Comparison of ENCODE assay signal across 30 cellular contexts in the genomic region with DNA sequence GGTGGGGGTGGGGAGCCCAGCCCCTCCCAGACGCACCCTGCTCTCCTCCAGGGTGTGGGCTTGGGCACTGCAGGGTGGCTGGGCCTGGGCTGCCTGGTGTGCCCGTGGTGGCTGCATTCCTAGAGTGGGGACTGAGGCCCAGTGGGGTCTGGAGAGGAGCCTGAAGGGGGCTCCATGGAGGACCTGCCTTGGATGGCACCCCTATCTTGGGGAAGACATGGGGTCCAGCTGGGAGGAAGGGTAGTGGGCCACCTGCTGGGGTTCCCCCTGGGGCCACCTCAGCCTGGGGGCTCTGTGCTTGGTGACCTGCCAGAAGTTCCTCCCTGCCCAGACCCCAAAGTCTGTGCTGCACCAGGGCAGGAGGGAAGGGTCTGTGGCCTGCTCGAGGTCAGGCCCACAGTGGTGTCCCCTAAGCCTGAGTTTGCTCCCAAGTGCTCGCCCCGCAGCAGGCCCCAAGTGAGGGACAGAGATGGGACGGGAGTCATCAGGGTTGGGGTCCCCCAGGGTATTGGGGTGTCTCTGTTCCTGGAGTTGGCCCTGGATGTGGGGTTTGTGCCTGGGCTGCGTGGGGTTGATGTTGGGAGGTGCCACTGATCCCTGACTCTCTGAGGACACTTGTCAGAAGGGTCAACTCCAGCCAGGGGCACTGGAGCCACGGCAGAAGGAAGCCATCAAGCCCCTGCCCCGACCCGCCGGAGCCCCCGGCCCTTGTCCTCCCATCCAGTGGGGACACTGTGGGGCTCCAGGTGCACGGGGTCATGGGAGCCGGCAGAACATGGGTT.
"Had no signal": no experiment of that assay in that cellular context is flagged by ENCODE, and none has a peak within 500 bp of the region (broad histone marks: within the 10 kb centered on the region; RNA-seq: fewer than 3 reads in every experiment).

No MANE protein-coding gene starts in this region.

- H3K9me3 Mint-ChIP-seq: activated CD4-positive, alpha-beta memory T cell treated with anti-CD3 and anti-CD28 coated beads for 36 hours; activated CD4-positive, alpha-beta T cell treated with anti-CD3 and anti-CD28 coated beads, Interleukin-2, amount 10 ng/mL, durations not matched to agents 24 days and 14 days; activated naive CD4-positive, alpha-beta T cell treated with anti-CD3 and anti-CD28 coated beads, Interleukin-2, amount 10 ng/mL, durations not matched to agents 7 days and 5 days; activated naive CD8-positive, alpha-beta T cell treated with anti-CD3 and anti-CD28 coated beads, Interleukin-2, amount 10 ng/mL, durations not matched to agents 7 days and 5 days; activated T-helper 1 cell treated with anti-CD3 and anti-CD28 coated beads, Interleukin-12 subunit alpha, Interleukin-12 subunit beta, Interleukin-2, Interleukin-4 antibody, amounts not matched to agents 30 ng/mL and 10 ng/mL and 1 ng/mL, durations not matched to agents 14 hours and 24 hours and 36 hours; effector memory CD8-positive, alpha-beta T cell had no signal

- H3K36me3 ChIP-seq: ascending aorta, cardiac muscle cell, gastroesophageal sphincter, sigmoid colon, transverse colon had no signal

- H3K4me3 ChIP-seq: ascending aorta, cardiac muscle cell, gastroesophageal sphincter, sigmoid colon, testis, transverse colon had no signal

- H3K27ac Mint-ChIP-seq: activated CD4-positive, alpha-beta memory T cell treated with anti-CD3 and anti-CD28 coated beads for 36 hours; activated CD4-positive, alpha-beta T cell treated with anti-CD3 and anti-CD28 coated beads, Interleukin-2, amount 10 ng/mL, durations not matched to agents 24 days and 14 days; activated naive CD4-positive, alpha-beta T cell treated with anti-CD3 and anti-CD28 coated beads, Interleukin-2, amount 10 ng/mL, durations not matched to agents 7 days and 5 days; activated naive CD8-positive, alpha-beta T cell treated with anti-CD3 and anti-CD28 coated beads, Interleukin-2, amount 10 ng/mL, durations not matched to agents 7 days and 5 days; activated T-helper 1 cell treated with anti-CD3 and anti-CD28 coated beads, Interleukin-12 subunit alpha, Interleukin-12 subunit beta, Interleukin-2, Interleukin-4 antibody, amounts not matched to agents 30 ng/mL and 10 ng/mL and 1 ng/mL, durations not matched to agents 14 hours and 24 hours and 36 hours; brain; effector memory CD8-positive, alpha-beta T cell; mesothelial cell of epicardium; naive thymus-derived CD4-positive, alpha-beta T cell; progenitor cell of endocrine pancreas had no signal

- H3K27me3 Mint-ChIP-seq: progenitor cell of endocrine pancreas had no signal

- H3K9me3 ChIP-seq: ascending aorta, sigmoid colon, testis, transverse colon had no signal

- H3K4me3 Mint-ChIP-seq: activated CD4-positive, alpha-beta memory T cell treated with anti-CD3 and anti-CD28 coated beads for 36 hours; activated CD4-positive, alpha-beta T cell treated with anti-CD3 and anti-CD28 coated beads, Interleukin-2, amount 10 ng/mL, durations not matched to agents 24 days and 14 days; activated naive CD4-positive, alpha-beta T cell treated with anti-CD3 and anti-CD28 coated beads, Interleukin-2, amount 10 ng/mL, durations not matched to agents 7 days and 5 days; activated naive CD8-positive, alpha-beta T cell treated with anti-CD3 and anti-CD28 coated beads, Interleukin-2, amount 10 ng/mL, durations not matched to agents 7 days and 5 days; activated T-helper 1 cell treated with anti-CD3 and anti-CD28 coated beads, Interleukin-12 subunit alpha, Interleukin-12 subunit beta, Interleukin-2, Interleukin-4 antibody, amounts not matched to agents 30 ng/mL and 10 ng/mL and 1 ng/mL, durations not matched to agents 14 hours and 24 hours and 36 hours; brain; effector memory CD8-positive, alpha-beta T cell; mesothelial cell of epicardium had no signal

- ATAC-seq: effector memory CD8-positive, alpha-beta T cell; gastroesophageal sphincter; left colon had no signal

- H3K4me1 Mint-ChIP-seq: activated CD4-positive, alpha-beta T cell treated with anti-CD3 and anti-CD28 coated beads, Interleukin-2, amount 10 ng/mL, durations not matched to agents 24 days and 14 days; activated naive CD8-positive, alpha-beta T cell treated with anti-CD3 and anti-CD28 coated beads, Interleukin-2, amount 10 ng/mL, durations not matched to agents 7 days and 5 days; brain; mesothelial cell of epicardium had no signal

- H3K36me3 Mint-ChIP-seq: activated CD4-positive, alpha-beta memory T cell treated with anti-CD3 and anti-CD28 coated beads for 36 hours; activated naive CD4-positive, alpha-beta T cell treated with anti-CD3 and anti-CD28 coated beads, Interleukin-2, amount 10 ng/mL, durations not matched to agents 7 days and 5 days; activated naive CD8-positive, alpha-beta T cell treated with anti-CD3 and anti-CD28 coated beads, Interleukin-2, amount 10 ng/mL, durations not matched to agents 7 days and 5 days; brain; naive thymus-derived CD4-positive, alpha-beta T cell had no signal

- H3K4me1 ChIP-seq: ascending aorta, gastroesophageal sphincter, sigmoid colon, testis, transverse colon had no signal

- H3K27me3 ChIP-seq: ascending aorta, cardiac muscle cell, sigmoid colon, testis, transverse colon had no signal

- DNase-seq: activated CD4-positive, alpha-beta T cell treated with anti-CD3 and anti-CD28 coated beads, Interleukin-2, amount 10 ng/mL, durations not matched to agents 24 days and 14 days; activated CD8-positive, alpha-beta memory T cell treated with anti-CD3 and anti-CD28 coated beads, Interleukin-2, amount 50 U/mL, for 4 hours; activated effector memory CD4-positive, alpha-beta T cell treated with anti-CD3 and anti-CD28 coated beads, Interleukin-2, amount 50 U/mL, for 16 hours; activated naive CD8-positive, alpha-beta T cell treated with anti-CD3 and anti-CD28 coated beads, Interleukin-2, amount 10 ng/mL, durations not matched to agents 7 days and 5 days; activated T-cell treated with anti-CD3 and anti-CD28 coated beads, Interleukin-2, amount 50 U/mL, for 1 hour; cortex of kidney; effector memory CD8-positive, alpha-beta T cell; erythroblast; hippocampal formation; mammary epithelial cell; naive thymus-derived CD4-positive, alpha-beta T cell; retina; sigmoid colon; small intestine; stimulated activated CD4-positive, alpha-beta T cell treated with anti-CD3 and anti-CD28 coated beads, Interleukin-1b, Interleukin-23, amount 100 ng/mL, for 48 hours; stimulated activated CD4-positive, alpha-beta T cell treated with anti-CD3 and anti-CD28 coated beads, Interleukin-4, amount 100 ng/mL, for 4 hours; stimulated activated CD8-positive, alpha-beta memory T cell treated with anti-CD3 and anti-CD28 coated beads, Interleukin-4, amount 100 ng/mL, for 48 hours; stimulated activated naive CD4-positive, alpha-beta T cell; testis had no signal

- H3K27ac ChIP-seq: ascending aorta, cardiac muscle cell, gastroesophageal sphincter, sigmoid colon, testis, transverse colon had no signal
